ENCODE assay signal across 8 cellular contexts in genomic region chr14:24196071-24197061, GRCh38. TPM values are rescaled to one million over a fixed set of nuclear protein-coding genes. Genes with fewer than 3 reads are reported as not detected.
DNase-seq lines count a peak whose midpoint lies in the region; ATAC-seq and TF ChIP-seq lines count a peak whose summit lies in the region.

No MANE protein-coding gene starts in this region.

- TF ChIP-seq CTCF in GM13977 (IDR thresholded peaks at IDR 0.05; ENCODE audit: extremely low read depth, insufficient read depth, missing control alignments) (no peak), fibroblast of villous mesenchyme (IDR thresholded peaks at IDR 0.05; ENCODE audit: insufficient read depth, low read depth, low read length) (no peak), osteoblast (IDR thresholded peaks at IDR 0.05; ENCODE audit: extremely low read depth, low read depth, low read length) (no peak)

- H3K4me1 Mint-ChIP-seq in T-cell, result peaks cover 50 to 69% (median 56%) of the 10 kb centered on the region in 3 donors

- no peaks in the 10 kb centered on the region for H3K9me3 ChIP-seq in osteoblast (ENCODE audit: low read depth, low read length)

- H3K4me3 ChIP-seq in fibroblast of villous mesenchyme (ENCODE audit: low read depth, low read length) (peak overlapping the region; percentile 84), osteoblast (ENCODE audit: insufficient read depth, low read length) (peak overlapping the region; percentile 96)

- in situ Hi-C loops in GM13977 (cut with MboI; ENCODE audit: low pct_unique_long_range_greater_than_20kb, low sequenced_read_pairs, unreplicated experiment), result no loop called here

- peaks cover 15% of the 10 kb centered on the region for H3K36me3 ChIP-seq in osteoblast (ENCODE audit: insufficient read depth, low read length)

- no peaks in the 10 kb centered on the region for H4K20me1 ChIP-seq in osteoblast (ENCODE audit: insufficient read depth, low read length)

- POLR2A ChIA-PET in T-cell (lab: Charles Lee), result interaction anchor here (0.7 to 3.7 kb wide), 8 partner anchors 12 to 82 kb away, joined by 3 to 17 read pairs (median 4); partner anchors contain the start of genes CHMP4A (in 1 of the 2), DCAF11 (in 1 of the 2), MDP1 (in 1 of the 2) and NRL (in 1 of the 2)

- peak overlapping the region; percentile 87 to 93 (median 92) for H3K4me3 Mint-ChIP-seq in T-cell

- H3K36me3 Mint-ChIP-seq in T-cell, result peaks cover 27% of the 10 kb centered on the region

- peak overlapping the region; percentile 96 to 98 for H3K27ac Mint-ChIP-seq in T-cell

- peak overlapping the region; percentile 95 for H2AFZ ChIP-seq in osteoblast (ENCODE audit: low read length)

- H3K4me1 ChIP-seq in osteoblast (ENCODE audit: insufficient read depth, low read length), result peaks cover 19% of the 10 kb centered on the region

- peak overlapping the region; percentile 94 for H3K27ac ChIP-seq in osteoblast (ENCODE audit: low read depth, low read length)

- DNase-seq in AG08395 (ENCODE audit: low spot score), result peak; percentile 34
- peak; percentile 52 for DNase-seq in GM13977 (ENCODE audit: low spot score)
- DNase-seq in T-cell, result no peak
- peak; percentile 39 for DNase-seq in fibroblast of villous mesenchyme (ENCODE audit: low read depth)
- peak; percentile 84 for DNase-seq in osteoblast (ENCODE audit: insufficient read length, low spot score, missing footprints)
- DNase-seq in GDM1 (lab: John Stamatoyannopoulos, UW), result no peak

- CTCF ChIA-PET in T-cell (lab: Charles Lee), result interaction anchor here in 1 of 2 donors (1.1 kb wide), 1 partner anchor 41 kb away, joined by 3 read pairs; no protein-coding TSS in a partner anchor

- no peaks in the 10 kb centered on the region for H3K27me3 Mint-ChIP-seq in T-cell

- ATAC-seq in HG03175 (IDR thresholded peaks at IDR 0.05; ENCODE audit: unreplicated experiment), result peak; percentile 11
- ATAC-seq in T-cell (replicated peaks in 1 of 4), result no peak
- no peak for ATAC-seq in HG02610 (IDR thresholded peaks at IDR 0.05; ENCODE audit: unreplicated experiment)

- H3K9me3 Mint-ChIP-seq in T-cell, result no peaks in the 10 kb centered on the region

- peak overlapping the region; percentile 97 for H3K4me2 ChIP-seq in osteoblast (ENCODE audit: insufficient read depth, low read length)

- H3K79me2 ChIP-seq in osteoblast (ENCODE audit: insufficient read depth, low read length), result peaks cover 59% of the 10 kb centered on the region

- no peaks in the 10 kb centered on the region for H3K27me3 ChIP-seq in osteoblast (ENCODE audit: insufficient read depth, low read length)

RNA-seq across cellular contexts. Expression of gene TM9SF1, which starts 1.1 kb away (rescaled TPM):
- total RNA-seq in T-cell, result 10 to 100 TPM; 19.0 to 29.5 (median 21.8) TPM
- 64.4 and 96.3 TPM in 2 replicates for total RNA-seq in fibroblast of villous mesenchyme
- total RNA-seq in osteoblast, result 78.2 and 84.3 TPM in 2 replicates

RNA-seq across cellular contexts. Expression of gene IPO4, which starts 7.8 kb away (rescaled TPM):
- total RNA-seq in T-cell (10 to 100 TPM; 34.4 to 53.4 (median 39.6) TPM), fibroblast of villous mesenchyme (39.6 and 41.9 TPM in 2 replicates), osteoblast (38.9 and 47.0 TPM in 2 replicates)

RNA-seq across cellular contexts. Expression of gene TSSK4, which starts 9.1 kb away (rescaled TPM):
- 1 to 10 TPM in 2 of 5 donors, under 1 TPM in 3; 0.35 to 1.4 (median 0.44) TPM for total RNA-seq in T-cell
- total RNA-seq in fibroblast of villous mesenchyme, result under 0.01 and 0.32 TPM in 2 replicates
- total RNA-seq in osteoblast, result 0.36 TPM in 1 of 2 replicates, not detected in the other

RNA-seq across cellular contexts. Expression of gene CHMP4A, which starts 16.9 kb away (rescaled TPM):
- total RNA-seq in T-cell (10 to 100 TPM; 81.9 to 99.6 (median 92.8) TPM), fibroblast of villous mesenchyme (13.8 and 15.8 TPM in 2 replicates), osteoblast (19.2 TPM in 2 replicates)

RNA-seq across cellular contexts. Expression of gene MDP1, which starts 19.5 kb away (rescaled TPM):
- 10 to 100 TPM in 3 of 5 donors, 1 to 10 TPM in 2; 7.2 to 17.5 (median 12.1) TPM for total RNA-seq in T-cell
- total RNA-seq in fibroblast of villous mesenchyme, result 8.6 and 15.5 TPM in 2 replicates
- total RNA-seq in osteoblast, result 14.1 and 14.8 TPM in 2 replicates

Comparison
In these comparisons a context has a peak if more than half of its experiments do, and no peak if none do; other contexts are left out.
1. DNase-seq: peak in AG08395 (single experiment), GM13977 (single experiment), fibroblast of villous mesenchyme (single experiment) and osteoblast (single experiment); none in T-cell (0 of 34) and GDM1 (single experiment).